19 cellular contexts compared by ENCODE assay signal in the genomic region with DNA sequence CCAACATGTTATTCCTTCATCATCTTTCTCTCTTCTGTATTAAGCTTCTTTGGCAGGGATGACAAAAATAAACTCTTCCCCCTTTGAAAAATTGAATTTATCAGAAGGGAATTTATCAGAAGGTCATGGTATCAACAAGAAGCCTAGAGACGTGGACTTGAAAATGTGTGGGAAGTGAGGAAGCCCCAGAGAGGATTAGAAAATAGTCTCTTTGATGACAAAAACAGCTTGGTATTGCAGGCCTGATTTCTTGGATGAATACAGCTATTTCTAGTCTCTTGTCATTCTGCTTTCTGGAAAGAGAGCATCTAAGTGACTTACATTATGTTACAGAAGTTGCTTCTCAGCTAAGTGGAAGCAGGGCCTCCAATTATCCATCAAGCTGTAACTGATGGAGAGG.
"Had no signal": no experiment of that assay in that cellular context is flagged by ENCODE, and none has a peak within 500 bp of the region (broad histone marks: within the 10 kb centered on the region; RNA-seq: fewer than 3 reads in every experiment).

No MANE protein-coding gene starts in this region.

- H3K4me1 ChIP-seq: SJSA1 had no signal

- H3K9me3 ChIP-seq: SJSA1, SK-N-SH had no signal

- H3K9me2 ChIP-seq: SK-N-SH had no signal

- H3K4me3 ChIP-seq: SJSA1 had no signal

- H3K27me3 ChIP-seq: SJSA1 had no signal

- H3K36me3 ChIP-seq: SJSA1 had no signal

- DNase-seq: Karpas-422, KG1, MM.1S, NCI-H1092 treated with DMSO at 0.1 percent for 48 hours, NCI-H1436, NCI-H187, NCI-H2029, NCI-H2081 treated with DMSO at 0.1 percent for 48 hours, NCI-H2171, NCI-H226, NCI-H446, NCI-H510A, NCI-H524 treated with DMSO at 0.1 percent for 48 hours, NCI-H69, NCI-H774, SIG-M5, SK-N-SH had no signal

- H3K9ac ChIP-seq: SK-N-SH had no signal

- H3K27ac ChIP-seq: RWPE1, SJSA1 had no signal

- H3K4me2 ChIP-seq: SK-N-SH had no signal
